In genomic region chr10:110868981-110869380, GRCh38 we compare ENCODE assay signal across 1 cellular context.
TF ChIP-seq lines count a peak whose summit lies in the region.

No MANE protein-coding gene starts in this region.

TF ChIP-seq in GM12878, 131 proteins besides CTCF, POLR2A, EP300 and RAD21 (continued from another document):
- TF ChIP-seq, protein P1, sequence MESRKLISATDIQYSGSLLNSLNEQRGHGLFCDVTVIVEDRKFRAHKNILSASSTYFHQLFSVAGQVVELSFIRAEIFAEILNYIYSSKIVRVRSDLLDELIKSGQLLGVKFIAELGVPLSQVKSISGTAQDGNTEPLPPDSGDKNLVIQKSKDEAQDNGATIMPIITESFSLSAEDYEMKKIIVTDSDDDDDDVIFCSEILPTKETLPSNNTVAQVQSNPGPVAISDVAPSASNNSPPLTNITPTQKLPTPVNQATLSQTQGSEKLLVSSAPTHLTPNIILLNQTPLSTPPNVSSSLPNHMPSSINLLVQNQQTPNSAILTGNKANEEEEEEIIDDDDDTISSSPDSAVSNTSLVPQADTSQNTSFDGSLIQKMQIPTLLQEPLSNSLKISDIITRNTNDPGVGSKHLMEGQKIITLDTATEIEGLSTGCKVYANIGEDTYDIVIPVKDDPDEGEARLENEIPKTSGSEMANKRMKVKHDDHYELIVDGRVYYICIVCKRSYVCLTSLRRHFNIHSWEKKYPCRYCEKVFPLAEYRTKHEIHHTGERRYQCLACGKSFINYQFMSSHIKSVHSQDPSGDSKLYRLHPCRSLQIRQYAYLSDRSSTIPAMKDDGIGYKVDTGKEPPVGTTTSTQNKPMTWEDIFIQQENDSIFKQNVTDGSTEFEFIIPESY (IDR thresholded peaks at IDR 0.05): no peak
- no peak for TF ChIP-seq KDM1A (IDR thresholded peaks at IDR 0.05; ENCODE audit: borderline replicate concordance)
- TF ChIP-seq RB1 (IDR thresholded peaks at IDR 0.05; ENCODE audit: borderline replicate concordance): no peak
- no peak for TF ChIP-seq ATF7 (IDR thresholded peaks at IDR 0.05; ENCODE audit: low read depth)
- TF ChIP-seq STAT1 (conservative IDR thresholded peaks at IDR 0.05): no peak
- TF ChIP-seq POU2F2 (IDR thresholded peaks at IDR 0.05; ENCODE audit: borderline replicate concordance, low read depth, low read length): peak; percentile 14; the same call in 1 of the 3 replicates
- TF ChIP-seq MXI1 (IDR thresholded peaks at IDR 0.05; ENCODE audit: low read depth, low read length): no peak
- TF ChIP-seq REST (IDR thresholded peaks at IDR 0.05; ENCODE audit: low read depth, low read length): no peak
- TF ChIP-seq, protein P2, sequence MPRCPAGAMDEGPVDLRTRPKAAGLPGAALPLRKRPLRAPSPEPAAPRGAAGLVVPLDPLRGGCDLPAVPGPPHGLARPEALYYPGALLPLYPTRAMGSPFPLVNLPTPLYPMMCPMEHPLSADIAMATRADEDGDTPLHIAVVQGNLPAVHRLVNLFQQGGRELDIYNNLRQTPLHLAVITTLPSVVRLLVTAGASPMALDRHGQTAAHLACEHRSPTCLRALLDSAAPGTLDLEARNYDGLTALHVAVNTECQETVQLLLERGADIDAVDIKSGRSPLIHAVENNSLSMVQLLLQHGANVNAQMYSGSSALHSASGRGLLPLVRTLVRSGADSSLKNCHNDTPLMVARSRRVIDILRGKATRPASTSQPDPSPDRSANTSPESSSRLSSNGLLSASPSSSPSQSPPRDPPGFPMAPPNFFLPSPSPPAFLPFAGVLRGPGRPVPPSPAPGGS (IDR thresholded peaks at IDR 0.05; ENCODE audit: borderline replicate concordance, insufficient read depth, low read depth, low read length, poor library complexity, severe bottlenecking): no peak
- no peak for TF ChIP-seq NFYA (IDR thresholded peaks at IDR 0.05; ENCODE audit: borderline replicate concordance, low read depth, low read length)
- no peak for TF ChIP-seq PML (IDR thresholded peaks at IDR 0.05; ENCODE audit: low read length)
- TF ChIP-seq NR2C1 (IDR thresholded peaks at IDR 0.05): no peak
- no peak for TF ChIP-seq PAX8 (IDR thresholded peaks at IDR 0.05)
- peak; percentile 53 for TF ChIP-seq EED (IDR thresholded peaks at IDR 0.05; ENCODE audit: low read depth)
- no peak for TF ChIP-seq SREBF2 (IDR thresholded peaks at IDR 0.05; ENCODE audit: low read length)
